2 cellular contexts compared by ENCODE assay signal in the genomic region with DNA sequence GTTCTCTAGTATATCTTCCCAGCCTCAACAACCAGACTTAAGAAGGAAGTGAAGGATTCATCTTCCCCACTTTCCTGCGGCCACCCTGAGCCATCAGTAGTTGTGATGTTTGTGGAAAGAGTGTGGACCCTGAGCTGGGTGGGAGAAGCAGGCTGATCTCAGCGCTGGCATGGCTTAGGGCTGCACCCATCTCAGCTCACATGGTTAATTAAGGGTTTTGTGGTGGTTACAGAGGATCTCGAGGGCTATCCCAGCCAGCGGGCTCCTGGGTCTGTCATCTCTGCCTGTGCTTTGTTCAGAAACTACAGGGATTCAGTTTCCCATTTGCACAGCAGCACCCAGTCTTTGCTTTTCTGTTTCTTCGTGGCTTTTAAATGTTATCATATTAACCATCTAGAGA.
TF ChIP-seq lines count a peak whose summit lies in the region.

No MANE protein-coding gene starts in this region.

TF ChIP-seq in IMR-90, 13 proteins besides CTCF, POLR2A, EP300 and RAD21 (continued from another document):
- TF ChIP-seq CEBPB (IDR thresholded peaks at IDR 0.05; ENCODE audit: low read depth, low read length) = no peak
- TF ChIP-seq, protein P1, sequence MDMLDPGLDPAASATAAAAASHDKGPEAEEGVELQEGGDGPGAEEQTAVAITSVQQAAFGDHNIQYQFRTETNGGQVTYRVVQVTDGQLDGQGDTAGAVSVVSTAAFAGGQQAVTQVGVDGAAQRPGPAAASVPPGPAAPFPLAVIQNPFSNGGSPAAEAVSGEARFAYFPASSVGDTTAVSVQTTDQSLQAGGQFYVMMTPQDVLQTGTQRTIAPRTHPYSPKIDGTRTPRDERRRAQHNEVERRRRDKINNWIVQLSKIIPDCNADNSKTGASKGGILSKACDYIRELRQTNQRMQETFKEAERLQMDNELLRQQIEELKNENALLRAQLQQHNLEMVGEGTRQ (IDR thresholded peaks at IDR 0.05; ENCODE audit: low read depth, low read length) = no peak
- TF ChIP-seq RCOR1 (IDR thresholded peaks at IDR 0.05; ENCODE audit: insufficient replicate concordance, low read length) = no peak
- no peak for TF ChIP-seq MXI1 (IDR thresholded peaks at IDR 0.05; ENCODE audit: borderline replicate concordance, low read depth, low read length)
- no peak for TF ChIP-seq MAZ (IDR thresholded peaks at IDR 0.05; ENCODE audit: borderline replicate concordance, low read depth, low read length)
- TF ChIP-seq, protein P2, sequence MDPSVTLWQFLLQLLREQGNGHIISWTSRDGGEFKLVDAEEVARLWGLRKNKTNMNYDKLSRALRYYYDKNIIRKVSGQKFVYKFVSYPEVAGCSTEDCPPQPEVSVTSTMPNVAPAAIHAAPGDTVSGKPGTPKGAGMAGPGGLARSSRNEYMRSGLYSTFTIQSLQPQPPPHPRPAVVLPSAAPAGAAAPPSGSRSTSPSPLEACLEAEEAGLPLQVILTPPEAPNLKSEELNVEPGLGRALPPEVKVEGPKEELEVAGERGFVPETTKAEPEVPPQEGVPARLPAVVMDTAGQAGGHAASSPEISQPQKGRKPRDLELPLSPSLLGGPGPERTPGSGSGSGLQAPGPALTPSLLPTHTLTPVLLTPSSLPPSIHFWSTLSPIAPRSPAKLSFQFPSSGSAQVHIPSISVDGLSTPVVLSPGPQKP (IDR thresholded peaks at IDR 0.05; ENCODE audit: borderline replicate concordance, low read depth, low read length) = no peak
- TF ChIP-seq RFX5 (IDR thresholded peaks at IDR 0.05; ENCODE audit: low read depth, low read length) = no peak
- TF ChIP-seq CHD1 (IDR thresholded peaks at IDR 0.05; ENCODE audit: low read depth, low read length) = no peak

TF ChIP-seq in WTC11, 78 proteins besides CTCF, POLR2A, EP300 and RAD21 (continued from another document):
- TF ChIP-seq, protein P3, sequence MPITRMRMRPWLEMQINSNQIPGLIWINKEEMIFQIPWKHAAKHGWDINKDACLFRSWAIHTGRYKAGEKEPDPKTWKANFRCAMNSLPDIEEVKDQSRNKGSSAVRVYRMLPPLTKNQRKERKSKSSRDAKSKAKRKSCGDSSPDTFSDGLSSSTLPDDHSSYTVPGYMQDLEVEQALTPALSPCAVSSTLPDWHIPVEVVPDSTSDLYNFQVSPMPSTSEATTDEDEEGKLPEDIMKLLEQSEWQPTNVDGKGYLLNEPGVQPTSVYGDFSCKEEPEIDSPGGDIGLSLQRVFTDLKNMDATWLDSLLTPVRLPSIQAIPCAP (CRISPR knock-in tag; IDR thresholded peaks at IDR 0.05) = no peak
- TF ChIP-seq NFATC4 (CRISPR knock-in tag; IDR thresholded peaks at IDR 0.05) (no peak), SMAD4 (CRISPR knock-in tag; IDR thresholded peaks at IDR 0.05) (no peak), ELF4 (CRISPR knock-in tag; IDR thresholded peaks at IDR 0.05; ENCODE audit: low read depth) (no peak), SP1 (CRISPR knock-in tag; conservative IDR thresholded peaks at IDR 0.05) (no peak), TP53 (CRISPR knock-in tag; IDR thresholded peaks at IDR 0.05) (no peak), HMGA2 (CRISPR knock-in tag; IDR thresholded peaks at IDR 0.05) (no peak), ZNF219 (CRISPR knock-in tag; IDR thresholded peaks at IDR 0.05; ENCODE audit: borderline replicate concordance) (no peak)
- TF ChIP-seq, protein P4, sequence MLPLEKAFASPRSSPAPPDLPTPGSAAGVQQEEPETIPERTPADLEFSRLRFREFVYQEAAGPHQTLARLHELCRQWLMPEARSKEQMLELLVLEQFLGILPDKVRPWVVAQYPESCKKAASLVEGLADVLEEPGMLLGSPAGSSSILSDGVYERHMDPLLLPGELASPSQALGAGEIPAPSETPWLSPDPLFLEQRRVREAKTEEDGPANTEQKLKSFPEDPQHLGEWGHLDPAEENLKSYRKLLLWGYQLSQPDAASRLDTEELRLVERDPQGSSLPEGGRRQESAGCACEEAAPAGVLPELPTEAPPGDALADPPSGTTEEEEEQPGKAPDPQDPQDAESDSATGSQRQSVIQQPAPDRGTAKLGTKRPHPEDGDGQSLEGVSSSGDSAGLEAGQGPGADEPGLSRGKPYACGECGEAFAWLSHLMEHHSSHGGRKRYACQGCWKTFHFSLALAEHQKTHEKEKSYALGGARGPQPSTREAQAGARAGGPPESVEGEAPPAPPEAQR (CRISPR knock-in tag; IDR thresholded peaks at IDR 0.05) = no peak
- TF ChIP-seq, protein P5, sequence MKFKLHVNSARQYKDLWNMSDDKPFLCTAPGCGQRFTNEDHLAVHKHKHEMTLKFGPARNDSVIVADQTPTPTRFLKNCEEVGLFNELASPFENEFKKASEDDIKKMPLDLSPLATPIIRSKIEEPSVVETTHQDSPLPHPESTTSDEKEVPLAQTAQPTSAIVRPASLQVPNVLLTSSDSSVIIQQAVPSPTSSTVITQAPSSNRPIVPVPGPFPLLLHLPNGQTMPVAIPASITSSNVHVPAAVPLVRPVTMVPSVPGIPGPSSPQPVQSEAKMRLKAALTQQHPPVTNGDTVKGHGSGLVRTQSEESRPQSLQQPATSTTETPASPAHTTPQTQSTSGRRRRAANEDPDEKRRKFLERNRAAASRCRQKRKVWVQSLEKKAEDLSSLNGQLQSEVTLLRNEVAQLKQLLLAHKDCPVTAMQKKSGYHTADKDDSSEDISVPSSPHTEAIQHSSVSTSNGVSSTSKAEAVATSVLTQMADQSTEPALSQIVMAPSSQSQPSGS (CRISPR knock-in tag; IDR thresholded peaks at IDR 0.05; ENCODE audit: borderline replicate concordance, low read depth) = no peak
